In the genomic region with DNA sequence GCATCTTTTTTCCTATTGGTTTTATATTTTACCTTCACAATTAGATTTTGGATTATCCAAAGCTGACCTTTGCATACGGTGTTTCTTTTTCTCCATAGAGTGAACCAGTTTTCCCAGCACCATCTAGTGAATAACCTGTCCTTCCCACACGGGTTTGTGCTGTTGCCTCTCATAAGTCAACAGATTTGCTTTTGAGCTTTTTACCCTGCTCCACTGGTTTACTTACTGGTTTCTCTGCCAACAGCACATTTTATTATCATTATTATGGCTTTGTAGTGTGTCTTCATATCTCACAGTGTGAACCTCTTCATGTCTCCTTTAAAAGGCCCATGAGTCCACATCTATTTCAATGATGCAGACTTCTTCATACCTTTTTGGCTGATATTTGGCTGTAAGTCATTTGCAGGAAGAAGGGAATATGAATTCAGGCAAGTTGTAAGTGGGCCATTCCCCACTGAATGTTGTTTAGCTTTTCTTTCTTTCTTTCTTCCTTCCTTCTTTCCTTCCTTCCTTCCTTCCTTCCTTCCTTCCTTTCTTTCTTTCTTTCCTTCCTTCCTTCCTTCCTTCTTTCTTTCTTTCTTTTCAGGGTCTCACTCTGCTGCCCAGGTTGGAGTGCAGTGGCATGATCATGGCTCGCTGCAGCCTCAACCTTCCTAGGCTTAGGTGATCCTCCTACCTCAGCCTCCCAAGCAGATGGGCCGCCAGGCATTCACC, we compare ENCODE assay signal across 27 cellular contexts. TPM values are rescaled to one million over a fixed set of nuclear protein-coding genes. Genes with fewer than 3 reads are reported as not detected.
A peak's percentile ranks its signal among the peaks of the same experiment; 100 is the strongest.
DNase-seq lines count a peak whose midpoint lies in the region; FAIRE-seq and TF ChIP-seq lines count a peak whose summit lies in the region.
"Had no signal": no experiment of that assay in that cellular context is flagged by ENCODE, and none has a peak within 500 bp of the region (broad histone marks: within the 10 kb centered on the region; RNA-seq: fewer than 3 reads in every experiment).

No MANE protein-coding gene starts in this region.

- no peak overlapping the region for H3K4me3 ChIP-seq in HEK293 (ENCODE audit: low read depth, low read length)
- H3K4me3 ChIP-seq in LNCaP clone FGC (ENCODE audit: low read depth, low read length): no peak overlapping the region
- no peak overlapping the region for H3K4me3 ChIP-seq in astrocyte (ENCODE audit: insufficient read depth, low read depth, low read length)
- H3K4me3 ChIP-seq in prostate gland: no peak overlapping the region
- H3K4me3 ChIP-seq in CD4-positive, alpha-beta memory T cell (ENCODE audit: low read length in 2 of 2): no peak overlapping the region
- H3K4me3 ChIP-seq: BLaER1, GM12878 had no signal

- H3K79me2 ChIP-seq in astrocyte (ENCODE audit: insufficient read depth, low read length): no peaks in the 10 kb centered on the region

- peaks cover 6% of the 10 kb centered on the region for H3K27me3 Mint-ChIP-seq in astrocyte (ENCODE audit: low read depth, unreplicated experiment)
- H3K27me3 Mint-ChIP-seq in CD4-positive, alpha-beta memory T cell: peaks cover 2% of the 10 kb centered on the region in 2 donors
- H3K27me3 Mint-ChIP-seq in activated naive CD8-positive, alpha-beta T cell treated with anti-CD3 and anti-CD28 coated beads for 36 hours: no peaks in the 10 kb centered on the region

- peak overlapping the region; percentile 28 for H3K27ac Mint-ChIP-seq in astrocyte (ENCODE audit: unreplicated experiment)
- H3K27ac Mint-ChIP-seq in CD4-positive, alpha-beta memory T cell: no peak overlapping the region
- H3K27ac Mint-ChIP-seq in activated naive CD8-positive, alpha-beta T cell treated with anti-CD3 and anti-CD28 coated beads for 36 hours: no peak overlapping the region
- H3K27ac Mint-ChIP-seq: CD4-positive, CD25-positive, alpha-beta regulatory T cell; CD8-positive, alpha-beta T cell had no signal

- H3K9me3 ChIP-seq in HEK293 (ENCODE audit: control insufficient read depth, insufficient read depth, low read depth, low read length) (no peaks in the 10 kb centered on the region), astrocyte (ENCODE audit: insufficient read depth, low read depth, low read length) (no peaks in the 10 kb centered on the region), prostate gland (no peaks in the 10 kb centered on the region)
- H3K9me3 ChIP-seq in CD4-positive, alpha-beta memory T cell (ENCODE audit: control insufficient read depth in 1 of 2, low read length in 2 of 2): no peaks in the 10 kb centered on the region
- H3K9me3 ChIP-seq: BE2C, BLaER1 had no signal

- H3K4me3 Mint-ChIP-seq in astrocyte (ENCODE audit: unreplicated experiment): no peak overlapping the region
- H3K4me3 Mint-ChIP-seq in CD4-positive, alpha-beta memory T cell: no peak overlapping the region
- no peak overlapping the region for H3K4me3 Mint-ChIP-seq in activated naive CD8-positive, alpha-beta T cell treated with anti-CD3 and anti-CD28 coated beads for 36 hours
- H3K4me3 Mint-ChIP-seq: CD14-positive monocyte; CD4-positive, CD25-positive, alpha-beta regulatory T cell; CD8-positive, alpha-beta T cell had no signal

- H3K4me1 ChIP-seq in HEK293 (ENCODE audit: control insufficient read depth, insufficient read depth, low read length): no peaks in the 10 kb centered on the region
- peaks cover 7% of the 10 kb centered on the region for H3K4me1 ChIP-seq in astrocyte (ENCODE audit: insufficient read depth, low read length)
- H3K4me1 ChIP-seq in prostate gland (replicated peaks): no peaks in the 10 kb centered on the region
- H3K4me1 ChIP-seq in CD4-positive, alpha-beta memory T cell (ENCODE audit: insufficient read depth, low read length): no peaks in the 10 kb centered on the region
- H3K4me1 ChIP-seq: BE2C had no signal

- peaks cover 1% of the 10 kb centered on the region for H3K36me3 Mint-ChIP-seq in astrocyte (ENCODE audit: low read depth, unreplicated experiment)
- no peaks in the 10 kb centered on the region for H3K36me3 Mint-ChIP-seq in CD4-positive, alpha-beta memory T cell
- H3K36me3 Mint-ChIP-seq in activated naive CD8-positive, alpha-beta T cell treated with anti-CD3 and anti-CD28 coated beads for 36 hours: no peaks in the 10 kb centered on the region
- H3K36me3 Mint-ChIP-seq: CD14-positive monocyte; CD4-positive, CD25-positive, alpha-beta regulatory T cell; CD8-positive, alpha-beta T cell had no signal

- H3K9ac ChIP-seq in astrocyte (ENCODE audit: low read length): no peak overlapping the region
- H3K9ac ChIP-seq: BLaER1 had no signal

- TF ChIP-seq CTCF in HEK293 (tag by site-specific recombination; IDR thresholded peaks at IDR 0.05): no peak
- no peak for TF ChIP-seq CTCF in LNCaP clone FGC (IDR thresholded peaks at IDR 0.05; ENCODE audit: control insufficient read depth, extremely low read depth, insufficient read depth)
- TF ChIP-seq CTCF in astrocyte (IDR thresholded peaks at IDR 0.05; ENCODE audit: insufficient read depth, low read depth, low read length): no peak
- TF ChIP-seq CTCF in prostate gland (IDR thresholded peaks at IDR 0.05): no peak

- 81% methylated on average over 4 of the region's 4 CpGs for WGBS in prostate gland

- H3K27ac ChIP-seq in HEK293 (ENCODE audit: extremely low read depth, low read depth, low read length) (no peak overlapping the region), astrocyte (ENCODE audit: low read depth, low read length) (no peak overlapping the region), prostate gland (no peak overlapping the region)
- H3K27ac ChIP-seq in CD4-positive, alpha-beta memory T cell (ENCODE audit: low read depth, low read length): no peak overlapping the region
- H3K27ac ChIP-seq: BLaER1 had no signal

- no peak for FAIRE-seq in astrocyte (lab: Jason Lieb, UNC)
- FAIRE-seq: A204.1, GM12878, GM12892, GM18507 had no signal

- H3K36me3 ChIP-seq in HEK293 (ENCODE audit: control insufficient read depth in 2 of 2, insufficient read depth in 1 of 2, low read length in 2 of 2): no peaks in the 10 kb centered on the region
- H3K36me3 ChIP-seq in astrocyte (ENCODE audit: insufficient read depth, low read length): no peaks in the 10 kb centered on the region
- no peaks in the 10 kb centered on the region for H3K36me3 ChIP-seq in prostate gland
- H3K36me3 ChIP-seq in CD4-positive, alpha-beta memory T cell (ENCODE audit: insufficient read depth, low read length): no peaks in the 10 kb centered on the region
- H3K36me3 ChIP-seq: BE2C, BLaER1 had no signal

- H3K27me3 ChIP-seq in astrocyte (ENCODE audit: insufficient read depth, low read length) (no peaks in the 10 kb centered on the region), prostate gland (replicated peaks; ENCODE audit: insufficient read depth) (no peaks in the 10 kb centered on the region)
- no peaks in the 10 kb centered on the region for H3K27me3 ChIP-seq in CD4-positive, alpha-beta memory T cell (ENCODE audit: insufficient read depth, low read length)
- H3K27me3 ChIP-seq: BE2C, BLaER1 had no signal

- POLR2A ChIA-PET in HEK293 (lab: Yijun Ruan, JAX): interaction anchor here (0.5 kb wide), 1 partner anchor 28 kb away, joined by 3 read pairs; no protein-coding TSS in a partner anchor
- POLR2A ChIA-PET in CD4-positive, alpha-beta memory T cell (lab: Charles Lee; ENCODE audit: partially characterized antibody): no interaction called here

- H3K4me2 ChIP-seq in astrocyte (ENCODE audit: low read length): no peak overlapping the region
- H3K4me2 ChIP-seq: BLaER1 had no signal

- DNase-seq in LNCaP clone FGC (ENCODE audit: low read depth) (peak; percentile 80), astrocyte (ENCODE audit: low read depth) (no peak), prostate gland (ENCODE audit: low spot score) (peak; percentile 42), COLO829 (ENCODE audit: low spot score) (no peak)
- DNase-seq in CD4-positive, alpha-beta memory T cell: no peak
- DNase-seq in activated naive CD8-positive, alpha-beta T cell treated with anti-CD3 and anti-CD28 coated beads for 36 hours: no peak
- DNase-seq: 8988T; ACHN; BE2C; C1 segment of cervical spinal cord; CD4-positive, CD25-positive, alpha-beta regulatory T cell; CD8-positive, alpha-beta T cell; COR-L47; DMS 273 treated with DMSO at 0.1 percent for 48 hours; DMS153; DMS53; DMS79; DND-41; EL; GDM1 had no signal

- H4K20me1 ChIP-seq in astrocyte (ENCODE audit: insufficient read depth, low read length): no peaks in the 10 kb centered on the region
- H4K20me1 ChIP-seq: BLaER1 had no signal

- H3K9me3 Mint-ChIP-seq in astrocyte (ENCODE audit: unreplicated experiment): no peaks in the 10 kb centered on the region
- H3K9me3 Mint-ChIP-seq in CD4-positive, alpha-beta memory T cell: peaks cover 0 to 2% (median 0%) of the 10 kb centered on the region in 8 donors
- no peaks in the 10 kb centered on the region for H3K9me3 Mint-ChIP-seq in activated naive CD8-positive, alpha-beta T cell treated with anti-CD3 and anti-CD28 coated beads for 36 hours
- H3K9me3 Mint-ChIP-seq: CD14-positive monocyte; CD4-positive, CD25-positive, alpha-beta regulatory T cell; CD8-positive, alpha-beta T cell had no signal

- intact Hi-C loops in prostate gland (cut with DNase I): no loop called here
- intact Hi-C loops in CD4-positive, alpha-beta memory T cell (cut with micrococcal nuclease): no loop called here

- TF ChIP-seq POLR2A in prostate gland (IDR thresholded peaks at IDR 0.05): no peak

- H2AFZ ChIP-seq in astrocyte (ENCODE audit: low read depth, low read length): no peak overlapping the region

- CTCF ChIA-PET in HEK293 (lab: Yijun Ruan, JAX): interaction anchor here (0.6 kb wide), 1 partner anchor 147 kb away, joined by 3 read pairs; no protein-coding TSS in a partner anchor
- CTCF ChIA-PET in CD4-positive, alpha-beta memory T cell (lab: Charles Lee; ENCODE audit: partially characterized antibody): interaction anchor here (2.6 kb wide), 1 partner anchor 9 kb away, joined by 12 read pairs; no protein-coding TSS in a partner anchor

- H3K4me1 Mint-ChIP-seq in astrocyte (ENCODE audit: low read depth, unreplicated experiment): peaks cover 2% of the 10 kb centered on the region
- H3K4me1 Mint-ChIP-seq in CD4-positive, alpha-beta memory T cell: no peaks in the 10 kb centered on the region
- H3K4me1 Mint-ChIP-seq in activated naive CD8-positive, alpha-beta T cell treated with anti-CD3 and anti-CD28 coated beads for 36 hours: peaks cover 3% of the 10 kb centered on the region
- H3K4me1 Mint-ChIP-seq: CD14-positive monocyte had no signal

RNA-seq across cellular contexts. Expression of a gene that starts 18.4 kb away (rescaled TPM):
- 3.2 and 3.6 TPM in 2 replicates for total RNA-seq in astrocyte
- total RNA-seq in prostate gland: 10 to 100 TPM in 1 of 2 donors, 1 to 10 TPM in 1; 5.3 to 21.1 TPM
- total RNA-seq in CD4-positive, alpha-beta memory T cell: 10 to 100 TPM in 1 of 2 experiments, 1 to 10 TPM in 1; 9.8 to 10.1 TPM
- 10 to 100 TPM; 17.3 to 24.8 TPM for polyA plus RNA-seq in CD4-positive, alpha-beta memory T cell
- 1 to 10 TPM; 4.4 to 4.9 TPM for total RNA-seq in activated naive CD8-positive, alpha-beta T cell treated with anti-CD3 and anti-CD28 coated beads for 36 hours

Comparison
In these comparisons a context has a peak if more than half of its experiments do, and no peak if none do; other contexts are left out.
1. DNase-seq: peak in LNCaP clone FGC (single experiment) and prostate gland (single experiment); none in astrocyte (single experiment), CD4-positive, alpha-beta memory T cell (0 of 5), COLO829 (single experiment) and activated naive CD8-positive, alpha-beta T cell treated with anti-CD3 and anti-CD28 coated beads for 36 hours (single experiment).